In the genomic region with DNA sequence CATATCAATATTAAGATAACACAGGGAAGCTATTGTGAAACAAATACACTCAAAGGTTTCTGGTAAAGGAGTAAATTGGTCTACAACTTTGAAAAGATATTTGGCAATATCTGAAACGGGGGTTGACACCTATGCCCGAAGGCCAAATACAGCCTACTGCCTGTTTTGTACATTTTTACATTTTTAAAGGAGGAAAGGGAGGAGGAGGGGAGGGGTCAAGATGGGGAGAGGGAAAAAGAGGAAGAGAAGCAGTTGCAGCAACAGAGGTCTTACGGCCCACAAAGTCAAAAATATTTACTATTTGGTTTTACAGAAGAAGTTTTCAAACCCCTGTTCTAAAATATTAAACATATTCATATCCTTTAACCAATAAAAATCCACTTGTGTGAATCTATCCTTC, we compare ENCODE assay signal across 29 cellular contexts.
"Had no signal": no experiment of that assay in that cellular context is flagged by ENCODE, and none has a peak within 500 bp of the region (broad histone marks: within the 10 kb centered on the region; RNA-seq: fewer than 3 reads in every experiment).

No MANE protein-coding gene starts in this region.

- H3K9ac ChIP-seq: neural progenitor cell, parathyroid adenoma had no signal

- H3K4me3 ChIP-seq: adrenal gland, body of pancreas, cardiac muscle cell, coronary artery, dorsolateral prefrontal cortex, gastrocnemius medialis, left lung, lower lobe of right lung, neural progenitor cell, psoas muscle, testis, transverse colon had no signal

- H3K27me3 ChIP-seq: adrenal gland, body of pancreas, cardiac muscle cell, dorsolateral prefrontal cortex, gastrocnemius medialis, left lung, neural progenitor cell, testis, transverse colon had no signal

- H3K36me3 ChIP-seq: adrenal gland, cardiac muscle cell, gastrocnemius medialis, left lung, lower lobe of right lung, neural progenitor cell, transverse colon had no signal

- ATAC-seq: activated CD8-positive, alpha-beta T cell treated with anti-CD3 and anti-CD28 coated beads for 36 hours; activated T-cell treated with anti-CD3 and anti-CD28 coated beads, Interleukin-2, amount 50 U/mL, for 72 hours; body of pancreas; effector memory CD8-positive, alpha-beta T cell; gastrocnemius medialis; left lung; lower lobe of right lung; natural killer cell; psoas muscle; stimulated activated naive CD8-positive, alpha-beta T cell treated with anti-CD3 and anti-CD28 coated beads, Interleukin-15, Interleukin-2, amounts not matched to agents 100 U/mL and 50 U/mL, for 24 hours had no signal

- H3K27ac ChIP-seq: adrenal gland, body of pancreas, cardiac muscle cell, coronary artery, dorsolateral prefrontal cortex, gastrocnemius medialis, left lung, lower lobe of right lung, neural progenitor cell, parathyroid adenoma, psoas muscle, testis, transverse colon had no signal

- H3K79me2 ChIP-seq: parathyroid adenoma had no signal

- H2AFZ ChIP-seq: neural progenitor cell, parathyroid adenoma had no signal

- DNase-seq: activated B cell treated with CpG ODN at 0.5 μM for 24 hours; activated CD4-positive, alpha-beta T cell treated with anti-CD3 and anti-CD28 coated beads, Interleukin-2, amount 50 U/mL, for 1 hour; activated CD8-positive, alpha-beta T cell treated with anti-CD3 and anti-CD28 coated beads for 36 hours; activated effector memory CD4-positive, alpha-beta T cell treated with anti-CD3 and anti-CD28 coated beads, Interleukin-2, amount 50 U/mL, for 16 hours; activated naive CD4-positive, alpha-beta T cell treated with anti-CD3 and anti-CD28 coated beads for 36 hours; activated naive CD8-positive, alpha-beta T cell treated with anti-CD3 and anti-CD28 coated beads for 36 hours; activated T-cell treated with anti-CD3 and anti-CD28 coated beads, Interleukin-2, amount 50 U/mL, for 72 hours; adrenal gland; aorta; body of pancreas; dorsolateral prefrontal cortex; effector memory CD8-positive, alpha-beta T cell; erythroblast; gastrocnemius medialis; glutamatergic neuron; left lung; lower lobe of right lung; mesenchymal stem cell; natural killer cell; occipital lobe; psoas muscle; stimulated activated naive CD8-positive, alpha-beta T cell treated with anti-CD3 and anti-CD28 coated beads, Interleukin-15, Interleukin-2, amounts not matched to agents 100 U/mL and 50 U/mL, for 24 hours; T-helper 9 cell; testis; transverse colon had no signal

- H3K4me1 ChIP-seq: adrenal gland, body of pancreas, left lung, lower lobe of right lung, neural progenitor cell, parathyroid adenoma, psoas muscle, testis had no signal

- H3K9me3 ChIP-seq: adrenal gland, body of pancreas, gastrocnemius medialis, left lung, lower lobe of right lung, psoas muscle, testis, transverse colon had no signal

- H3K4me2 ChIP-seq: neural progenitor cell had no signal
